Comparison of ENCODE assay signal across 1 cellular context in genomic region chr11:46047520-46047919, GRCh38.
TF ChIP-seq lines count a peak whose summit lies in the region.

No MANE protein-coding gene starts in this region.

TF ChIP-seq in IMR-90, 13 proteins besides CTCF, POLR2A, EP300 and RAD21:
- peak; percentile 32; the same call in 1 of the 2 replicates for TF ChIP-seq RFX5 (IDR thresholded peaks at IDR 0.05; ENCODE audit: low read depth, low read length)
- no peak for TF ChIP-seq MXI1 (IDR thresholded peaks at IDR 0.05; ENCODE audit: borderline replicate concordance, low read depth, low read length)
